In genomic region chr5:109757490-109757889, GRCh38 we compare ENCODE assay signal across 28 cellular contexts.
"Had no signal": no experiment of that assay in that cellular context is flagged by ENCODE, and none has a peak within 500 bp of the region (broad histone marks: within the 10 kb centered on the region; RNA-seq: fewer than 3 reads in every experiment).

No MANE protein-coding gene starts in this region.

- H3K4me3 Mint-ChIP-seq: nephron; stimulated activated naive B cell treated with anti-CD40 and anti-IgM and Interleukin-4, amounts not matched to agents 10 μg/mL and 1 μg/mL and 100 μg/mL, for 72 hours; T-cell; T-helper 2 cell treated with Interferon-gamma antibody and Interleukin-4, amounts not matched to agents 5 μg/mL and 100 μg/mL, for 36 hours had no signal

- H3K4me3 ChIP-seq: esophagus squamous epithelium, left lung, lower lobe of right lung, sigmoid colon, smooth muscle cell, stomach, thyroid gland, upper lobe of left lung, vagina had no signal

- H3K27me3 ChIP-seq: esophagus squamous epithelium, left lung, sigmoid colon, stomach, thyroid gland, upper lobe of left lung, vagina had no signal

- H3K9me3 ChIP-seq: esophagus squamous epithelium, left lung, lower lobe of right lung, sigmoid colon, stomach, thyroid gland, upper lobe of left lung, vagina had no signal

- DNase-seq: activated CD4-positive, alpha-beta T cell treated with anti-CD3 and anti-CD28 coated beads for 4 hours; activated CD4-positive, alpha-beta T cell treated with anti-CD3 and anti-CD28 coated beads, Interleukin-2, amount 50 U/mL, for 4 hours; activated CD4-positive, CD25-positive, alpha-beta regulatory T cell; activated gamma-delta T cell; activated naive CD4-positive, alpha-beta T cell treated with anti-CD3 and anti-CD28 coated beads, Interleukin-2, amount 50 U/mL, for 16 hours; activated T-cell treated with anti-CD3 and anti-CD28 coated beads, Interleukin-2, amount 50 U/mL, for 1 hour; amniotic stem cell; caudate nucleus; esophagus squamous epithelium; foreskin melanocyte; left lung; lower lobe of right lung; mesendoderm; retina; sigmoid colon; stimulated activated CD4-positive, alpha-beta T cell treated with anti-CD3 and anti-CD28 coated beads, Interleukin-1b, Interleukin-23, amount 100 ng/mL, for 48 hours; stimulated activated CD4-positive, alpha-beta T cell treated with anti-CD3 and anti-CD28 coated beads, Interleukin-4, amount 100 ng/mL, for 4 hours; stimulated activated CD8-positive, alpha-beta memory T cell treated with anti-CD3 and anti-CD28 coated beads, Interleukin-4, amount 100 ng/mL, for 48 hours; stimulated activated naive B cell treated with anti-CD40 and anti-IgM and Interleukin-4, amounts not matched to agents 10 μg/mL and 1 μg/mL and 100 μg/mL, for 72 hours; stomach; T-cell; thyroid gland; upper lobe of left lung had no signal

- H3K27ac ChIP-seq: epithelial cell of prostate, esophagus squamous epithelium, left lung, lower lobe of right lung, sigmoid colon, stomach, thyroid gland, upper lobe of left lung, vagina had no signal

- H3K4me1 ChIP-seq: left lung, lower lobe of right lung, thyroid gland, vagina had no signal

- H3K4me1 Mint-ChIP-seq: nephron had no signal

- H3K27ac Mint-ChIP-seq: nephron; stimulated activated naive B cell treated with anti-CD40 and anti-IgM and Interleukin-4, amounts not matched to agents 10 μg/mL and 1 μg/mL and 100 μg/mL, for 72 hours; T-helper 2 cell treated with Interferon-gamma antibody and Interleukin-4, amounts not matched to agents 5 μg/mL and 100 μg/mL, for 36 hours had no signal

- H3K27me3 Mint-ChIP-seq: stimulated activated naive B cell treated with anti-CD40 and anti-IgM and Interleukin-4, amounts not matched to agents 10 μg/mL and 1 μg/mL and 100 μg/mL, for 72 hours; T-cell had no signal

- ATAC-seq: left lung; lower lobe of right lung; stimulated activated naive B cell treated with anti-CD40 and anti-IgM and Interleukin-4, amounts not matched to agents 10 μg/mL and 1 μg/mL and 100 μg/mL, for 72 hours; T-cell had no signal
